23 cellular contexts compared by ENCODE assay signal in the genomic region with DNA sequence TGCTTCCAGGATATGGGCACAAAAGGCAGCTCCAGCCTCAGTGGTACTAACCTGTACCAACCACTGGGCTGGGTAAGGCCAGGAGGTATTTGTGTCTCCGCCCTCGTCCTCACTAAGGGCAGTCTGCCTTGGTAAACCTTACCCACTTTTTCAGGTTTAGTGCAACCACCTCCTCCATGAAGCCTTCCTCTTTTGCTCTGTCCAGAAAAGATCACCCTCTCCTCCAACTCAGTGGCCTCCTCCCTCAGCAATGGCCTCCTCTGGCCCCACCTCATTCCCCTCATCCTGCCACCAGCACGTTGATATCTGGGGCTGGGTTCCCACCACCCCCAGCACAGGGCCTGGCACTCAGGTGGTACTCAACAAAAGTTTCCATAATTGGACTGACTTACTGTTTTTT.
"Had no signal": no experiment of that assay in that cellular context is flagged by ENCODE, and none has a peak within 500 bp of the region (broad histone marks: within the 10 kb centered on the region; RNA-seq: fewer than 3 reads in every experiment).

No MANE protein-coding gene starts in this region.

- H3K4me1 ChIP-seq: SJSA1 had no signal

- DNase-seq: activated CD4-positive, alpha-beta T cell treated with anti-CD3 and anti-CD28 coated beads for 48 hours; activated CD4-positive, alpha-beta T cell treated with anti-CD3 and anti-CD28 coated beads, Interleukin-2, amount 50 U/mL, for 48 hours; activated CD4-positive, CD25-positive, alpha-beta regulatory T cell treated with anti-CD3 and anti-CD28 coated beads, Interleukin-2, amount 50 U/mL, for 72 hours; activated CD8-positive, alpha-beta memory T cell treated with anti-CD3 and anti-CD28 coated beads, Interleukin-2, amount 10 ng/mL, durations not matched to agents 7 days and 5 days; activated gamma-delta T cell; activated naive CD4-positive, alpha-beta T cell treated with anti-CD3 and anti-CD28 coated beads for 36 hours; activated T-cell treated with anti-CD3 and anti-CD28 coated beads, Interleukin-2, amount 50 U/mL, for 24 hours; amygdala; Karpas-422; MM.1S; NCI-H1105; NCI-H1436; NCI-H1694 treated with DMSO at 0.1 percent for 48 hours; NCI-H2029 treated with DMSO at 0.1 percent for 48 hours; NCI-H524; SHP77; SW 1271 had no signal

- H3K36me3 ChIP-seq: SJSA1 had no signal

- H3K27me3 Mint-ChIP-seq: activated CD8-positive, alpha-beta memory T cell treated with anti-CD3 and anti-CD28 coated beads, Interleukin-2, amount 10 ng/mL, durations not matched to agents 7 days and 5 days had no signal

- H3K4me3 Mint-ChIP-seq: activated CD8-positive, alpha-beta memory T cell treated with anti-CD3 and anti-CD28 coated beads, Interleukin-2, amount 10 ng/mL, durations not matched to agents 7 days and 5 days; activated naive CD4-positive, alpha-beta T cell treated with anti-CD3 and anti-CD28 coated beads for 36 hours; activated naive CD8-positive, alpha-beta T cell; activated T-cell treated with anti-CD3 and anti-CD28 coated beads, Interleukin-2, amount 50 U/mL, for 24 hours; activated T-helper 1 cell treated with anti-CD3 and anti-CD28 coated beads, Interleukin-12 subunit alpha, Interleukin-12 subunit beta, Interleukin-2, Interleukin-4 antibody, amounts not matched to agents 30 ng/mL and 10 ng/mL and 1 ng/mL, durations not matched to agents 14 hours and 24 hours and 36 hours; brain; T-helper 2 cell treated with Interferon-gamma antibody and Interleukin-4, amounts not matched to agents 5 μg/mL and 100 μg/mL, for 36 hours; WTC11 had no signal

- H3K27ac ChIP-seq: SJSA1 had no signal

- H3K27me3 ChIP-seq: SJSA1 had no signal

- H3K4me1 Mint-ChIP-seq: activated CD8-positive, alpha-beta memory T cell treated with anti-CD3 and anti-CD28 coated beads, Interleukin-2, amount 10 ng/mL, durations not matched to agents 7 days and 5 days had no signal

- H3K4me3 ChIP-seq: SJSA1 had no signal

- H3K9me3 ChIP-seq: SJSA1 had no signal

- H3K9me3 Mint-ChIP-seq: activated naive CD4-positive, alpha-beta T cell treated with anti-CD3 and anti-CD28 coated beads for 36 hours; activated T-cell treated with anti-CD3 and anti-CD28 coated beads, Interleukin-2, amount 50 U/mL, for 24 hours; activated T-helper 1 cell treated with anti-CD3 and anti-CD28 coated beads, Interleukin-12 subunit alpha, Interleukin-12 subunit beta, Interleukin-2, Interleukin-4 antibody, amounts not matched to agents 30 ng/mL and 10 ng/mL and 1 ng/mL, durations not matched to agents 14 hours and 24 hours and 36 hours; brain; T-helper 2 cell treated with Interferon-gamma antibody and Interleukin-4, amounts not matched to agents 5 μg/mL and 100 μg/mL, for 36 hours; WTC11 had no signal

- H3K36me3 Mint-ChIP-seq: activated CD8-positive, alpha-beta memory T cell treated with anti-CD3 and anti-CD28 coated beads, Interleukin-2, amount 10 ng/mL, durations not matched to agents 7 days and 5 days; activated naive CD8-positive, alpha-beta T cell; WTC11 had no signal

- H3K27ac Mint-ChIP-seq: activated CD8-positive, alpha-beta memory T cell treated with anti-CD3 and anti-CD28 coated beads, Interleukin-2, amount 10 ng/mL, durations not matched to agents 7 days and 5 days; activated naive CD4-positive, alpha-beta T cell treated with anti-CD3 and anti-CD28 coated beads for 36 hours; activated naive CD8-positive, alpha-beta T cell; activated T-cell treated with anti-CD3 and anti-CD28 coated beads, Interleukin-2, amount 50 U/mL, for 24 hours; activated T-helper 1 cell treated with anti-CD3 and anti-CD28 coated beads, Interleukin-12 subunit alpha, Interleukin-12 subunit beta, Interleukin-2, Interleukin-4 antibody, amounts not matched to agents 30 ng/mL and 10 ng/mL and 1 ng/mL, durations not matched to agents 14 hours and 24 hours and 36 hours; T-helper 2 cell treated with Interferon-gamma antibody and Interleukin-4, amounts not matched to agents 5 μg/mL and 100 μg/mL, for 36 hours; WTC11 had no signal
